Comparison of ENCODE assay signal across 25 cellular contexts in genomic region chr7:84568786-84569185, GRCh38.
"Had no signal": no experiment of that assay in that cellular context is flagged by ENCODE, and none has a peak within 500 bp of the region (broad histone marks: within the 10 kb centered on the region; RNA-seq: fewer than 3 reads in every experiment).

No MANE protein-coding gene starts in this region.

- H2AFZ ChIP-seq: parathyroid adenoma had no signal

- H3K4me1 Mint-ChIP-seq: brain had no signal

- H3K27me3 ChIP-seq: stomach, suprapubic skin, tibial nerve had no signal

- H3K27ac ChIP-seq: parathyroid adenoma, stomach, suprapubic skin, tibial nerve, WERI-Rb-1 had no signal

- H3K27ac Mint-ChIP-seq: activated CD8-positive, alpha-beta T cell treated with anti-CD3 and anti-CD28 coated beads, Interleukin-2, amount 10 ng/mL, durations not matched to agents 7 days and 5 days; activated naive CD4-positive, alpha-beta T cell treated with anti-CD3 and anti-CD28 coated beads, Interleukin-2, amount 50 U/mL, for 72 hours; activated T-helper 1 cell treated with anti-CD3 and anti-CD28 coated beads, Interleukin-12 subunit alpha, Interleukin-12 subunit beta, Interleukin-2, Interleukin-4 antibody, amounts not matched to agents 30 ng/mL and 10 ng/mL and 1 ng/mL, durations not matched to agents 14 hours and 24 hours and 36 hours; brain; natural killer cell treated with Interleukin-12 subunit alpha and Interleukin-12 subunit beta and Interleukin-15 and Interleukin-18, amount 100 ng/mL, for 72 hours; T-helper 2 cell treated with Interferon-gamma antibody and Interleukin-4, amounts not matched to agents 5 μg/mL and 100 μg/mL, for 36 hours had no signal

- ATAC-seq: activated CD8-positive, alpha-beta T cell treated with anti-CD3 and anti-CD28 coated beads, Interleukin-2, amount 10 ng/mL, durations not matched to agents 7 days and 5 days; activated naive CD4-positive, alpha-beta T cell treated with anti-CD3 and anti-CD28 coated beads, Interleukin-2, amount 50 U/mL, for 72 hours; left lobe of liver; natural killer cell treated with Interleukin-12 subunit alpha and Interleukin-12 subunit beta and Interleukin-15 and Interleukin-18, amount 100 ng/mL, for 72 hours; right cardiac atrium had no signal

- H3K4me1 ChIP-seq: parathyroid adenoma, stomach, suprapubic skin, tibial nerve had no signal

- H3K9ac ChIP-seq: parathyroid adenoma had no signal

- H3K9me3 Mint-ChIP-seq: activated naive CD4-positive, alpha-beta T cell treated with anti-CD3 and anti-CD28 coated beads, Interleukin-2, amount 50 U/mL, for 72 hours; activated T-helper 1 cell treated with anti-CD3 and anti-CD28 coated beads, Interleukin-12 subunit alpha, Interleukin-12 subunit beta, Interleukin-2, Interleukin-4 antibody, amounts not matched to agents 30 ng/mL and 10 ng/mL and 1 ng/mL, durations not matched to agents 14 hours and 24 hours and 36 hours; brain; T-helper 2 cell treated with Interferon-gamma antibody and Interleukin-4, amounts not matched to agents 5 μg/mL and 100 μg/mL, for 36 hours had no signal

- H3K4me3 ChIP-seq: lung, stomach, suprapubic skin, tibial nerve had no signal

- H3K79me2 ChIP-seq: parathyroid adenoma had no signal

- FAIRE-seq: TTC549 had no signal

- H3K4me3 Mint-ChIP-seq: activated CD8-positive, alpha-beta T cell treated with anti-CD3 and anti-CD28 coated beads, Interleukin-2, amount 10 ng/mL, durations not matched to agents 7 days and 5 days; activated T-helper 1 cell treated with anti-CD3 and anti-CD28 coated beads, Interleukin-12 subunit alpha, Interleukin-12 subunit beta, Interleukin-2, Interleukin-4 antibody, amounts not matched to agents 30 ng/mL and 10 ng/mL and 1 ng/mL, durations not matched to agents 14 hours and 24 hours and 36 hours; brain; natural killer cell treated with Interleukin-12 subunit alpha and Interleukin-12 subunit beta and Interleukin-15 and Interleukin-18, amount 100 ng/mL, for 72 hours; T-helper 2 cell treated with Interferon-gamma antibody and Interleukin-4, amounts not matched to agents 5 μg/mL and 100 μg/mL, for 36 hours had no signal

- H3K36me3 Mint-ChIP-seq: activated naive CD4-positive, alpha-beta T cell treated with anti-CD3 and anti-CD28 coated beads, Interleukin-2, amount 50 U/mL, for 72 hours; brain had no signal

- DNase-seq: activated CD4-positive, alpha-beta T cell treated with anti-CD3 and anti-CD28 coated beads, Interleukin-2, amount 50 U/mL, for 1 hour; activated CD4-positive, CD25-positive, alpha-beta regulatory T cell treated with anti-CD3 and anti-CD28 coated beads, Interleukin-2, amount 50 U/mL, for 72 hours; activated CD8-positive, alpha-beta T cell treated with anti-CD3 and anti-CD28 coated beads, Interleukin-2, amount 10 ng/mL, durations not matched to agents 7 days and 5 days; activated gamma-delta T cell; aorta; caudate nucleus; dermis blood vessel endothelial cell; effector CD8-positive, alpha-beta T cell; foreskin melanocyte; right cardiac atrium; stimulated activated CD4-positive, alpha-beta T cell treated with anti-CD3 and anti-CD28 coated beads, Interleukin-12 subunit alpha, Interleukin-12 subunit beta, amount 100 ng/mL, for 4 hours; stimulated activated CD4-positive, alpha-beta T cell treated with anti-CD3 and anti-CD28 coated beads, Interleukin-4, amount 100 ng/mL, for 4 hours; stomach; WERI-Rb-1 had no signal

- H3K36me3 ChIP-seq: stomach, suprapubic skin, tibial nerve, WERI-Rb-1 had no signal

- H3K9me3 ChIP-seq: stomach, suprapubic skin, tibial nerve had no signal

- H3K27me3 Mint-ChIP-seq: brain; natural killer cell treated with Interleukin-12 subunit alpha and Interleukin-12 subunit beta and Interleukin-15 and Interleukin-18, amount 100 ng/mL, for 72 hours had no signal
